39 cellular contexts compared by ENCODE assay signal in the genomic region with DNA sequence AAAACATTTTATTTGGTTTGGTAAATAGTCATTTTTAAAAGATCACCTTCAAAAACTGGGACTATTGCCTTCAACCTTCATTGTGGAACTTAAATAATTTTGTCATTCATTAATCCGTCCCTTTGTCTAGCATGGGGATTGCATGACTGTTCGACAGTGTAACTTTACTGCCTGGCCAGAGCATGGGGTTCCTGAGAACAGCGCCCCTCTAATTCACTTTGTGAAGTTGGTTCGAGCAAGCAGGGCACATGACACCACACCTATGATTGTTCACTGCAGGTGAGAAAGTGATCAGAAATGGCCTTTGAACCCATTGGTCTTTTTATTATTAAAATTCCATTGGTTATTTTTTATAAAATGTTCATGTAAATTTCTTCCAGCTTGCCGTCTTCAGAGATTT. TPM values are rescaled to one million over a fixed set of nuclear protein-coding genes. Genes with fewer than 3 reads are reported as not detected.
"Had no signal": no experiment of that assay in that cellular context is flagged by ENCODE, and none has a peak within 500 bp of the region (broad histone marks: within the 10 kb centered on the region; RNA-seq: fewer than 3 reads in every experiment).

No MANE protein-coding gene starts in this region.

- H3K4me1 Mint-ChIP-seq: activated CD4-positive, alpha-beta memory T cell treated with anti-CD3 and anti-CD28 coated beads, Interleukin-2, amount 10 ng/mL, durations not matched to agents 7 days and 5 days; activated CD4-positive, alpha-beta T cell treated with anti-CD3 and anti-CD28 coated beads for 36 hours; activated CD4-positive, alpha-beta T cell treated with anti-CD3 and anti-CD28 coated beads, Interleukin-2, amount 10 ng/mL, durations not matched to agents 7 days and 5 days; activated CD8-positive, alpha-beta memory T cell treated with anti-CD3 and anti-CD28 coated beads, Interleukin-2, amount 10 ng/mL, durations not matched to agents 7 days and 5 days; activated naive CD8-positive, alpha-beta T cell treated with anti-CD3 and anti-CD28 coated beads for 36 hours; activated T-helper 17 cell treated with anti-CD3 and anti-CD28 coated beads, Interleukin-2, amount 50 U/mL, for 72 hours had no signal

- FAIRE-seq: astrocyte had no signal

- ATAC-seq: activated CD4-positive, alpha-beta T cell treated with anti-CD3 and anti-CD28 coated beads for 36 hours; activated CD4-positive, CD25-positive, alpha-beta regulatory T cell treated with anti-CD3 and anti-CD28 coated beads, Interleukin-2, amount 50 U/mL, for 24 hours; activated CD8-positive, alpha-beta memory T cell treated with anti-CD3 and anti-CD28 coated beads, Interleukin-2, amount 10 ng/mL, durations not matched to agents 7 days and 5 days; activated CD8-positive, alpha-beta T cell treated with anti-CD3 and anti-CD28 coated beads, Interleukin-2, amount 10 ng/mL, durations not matched to agents 7 days and 5 days; activated naive CD4-positive, alpha-beta T cell treated with anti-CD3 and anti-CD28 coated beads, Interleukin-2, amount 50 U/mL, for 72 hours; activated T-helper 17 cell treated with anti-CD3 and anti-CD28 coated beads, Interleukin-2, amount 50 U/mL, for 72 hours; body of pancreas had no signal

- H3K27me3 Mint-ChIP-seq: activated CD4-positive, alpha-beta memory T cell treated with anti-CD3 and anti-CD28 coated beads, Interleukin-2, amount 10 ng/mL, durations not matched to agents 7 days and 5 days; activated CD4-positive, alpha-beta T cell treated with anti-CD3 and anti-CD28 coated beads for 36 hours; activated CD4-positive, alpha-beta T cell treated with anti-CD3 and anti-CD28 coated beads, Interleukin-2, amount 10 ng/mL, durations not matched to agents 7 days and 5 days; activated CD8-positive, alpha-beta memory T cell treated with anti-CD3 and anti-CD28 coated beads, Interleukin-2, amount 10 ng/mL, durations not matched to agents 7 days and 5 days; activated naive CD8-positive, alpha-beta T cell treated with anti-CD3 and anti-CD28 coated beads for 36 hours; activated T-cell treated with anti-CD3 and anti-CD28 coated beads, Interleukin-2, amount 50 U/mL, for 24 hours; activated T-helper 17 cell treated with anti-CD3 and anti-CD28 coated beads, Interleukin-2, amount 50 U/mL, for 72 hours had no signal

- H3K36me3 ChIP-seq: adrenal gland, brain microvascular endothelial cell, breast epithelium had no signal

- H3K4me1 ChIP-seq: adrenal gland, body of pancreas, breast epithelium had no signal

- H3K27me3 ChIP-seq: adrenal gland, body of pancreas, brain microvascular endothelial cell, breast epithelium had no signal

- H3K36me3 Mint-ChIP-seq: activated CD8-positive, alpha-beta memory T cell treated with anti-CD3 and anti-CD28 coated beads, Interleukin-2, amount 10 ng/mL, durations not matched to agents 7 days and 5 days; activated naive CD4-positive, alpha-beta T cell treated with anti-CD3 and anti-CD28 coated beads, Interleukin-2, amount 50 U/mL, for 72 hours; activated naive CD8-positive, alpha-beta T cell treated with anti-CD3 and anti-CD28 coated beads for 36 hours had no signal

- DNase-seq: activated CD4-positive, alpha-beta memory T cell treated with anti-CD3 and anti-CD28 coated beads, Interleukin-2, amount 10 ng/mL, durations not matched to agents 7 days and 5 days; activated CD4-positive, alpha-beta T cell treated with anti-CD3 and anti-CD28 coated beads for 1 hour; activated CD4-positive, alpha-beta T cell treated with anti-CD3 and anti-CD28 coated beads for 36 hours; activated CD4-positive, alpha-beta T cell treated with anti-CD3 and anti-CD28 coated beads for 48 hours; activated CD4-positive, alpha-beta T cell treated with anti-CD3 and anti-CD28 coated beads, Interleukin-2, amount 10 ng/mL, durations not matched to agents 7 days and 5 days; activated CD4-positive, alpha-beta T cell treated with anti-CD3 and anti-CD28 coated beads, Interleukin-2, amount 50 U/mL, for 48 hours; activated CD4-positive, CD25-positive, alpha-beta regulatory T cell; activated CD8-positive, alpha-beta memory T cell treated with anti-CD3 and anti-CD28 coated beads for 24 hours; activated CD8-positive, alpha-beta memory T cell treated with anti-CD3 and anti-CD28 coated beads, Interleukin-2, amount 10 ng/mL, durations not matched to agents 7 days and 5 days; activated CD8-positive, alpha-beta memory T cell treated with anti-CD3 and anti-CD28 coated beads, Interleukin-2, amount 50 U/mL, for 48 hours; activated CD8-positive, alpha-beta T cell treated with anti-CD3 and anti-CD28 coated beads, Interleukin-2, amount 10 ng/mL, durations not matched to agents 7 days and 5 days; activated effector memory CD4-positive, alpha-beta T cell treated with anti-CD3 and anti-CD28 coated beads, Interleukin-2, amount 50 U/mL, for 16 hours; activated gamma-delta T cell treated with Interleukin-2 at 50 U/mL for 16 hours; activated naive CD4-positive, alpha-beta T cell; activated naive CD4-positive, alpha-beta T cell treated with anti-CD3 and anti-CD28 coated beads for 36 hours; activated naive CD4-positive, alpha-beta T cell treated with anti-CD3 and anti-CD28 coated beads, Interleukin-2, amount 50 U/mL, for 16 hours; activated naive CD8-positive, alpha-beta T cell treated with anti-CD3 and anti-CD28 coated beads for 36 hours; activated T-cell treated with anti-CD3 and anti-CD28 coated beads, Interleukin-2, amount 50 U/mL, for 24 hours; activated T-cell treated with anti-CD3 and anti-CD28 coated beads, Interleukin-2, amount 50 U/mL, for 48 hours; adrenal gland; amniotic stem cell; aorta; body of pancreas; brain microvascular endothelial cell; central memory CD4-positive, alpha-beta T cell; T-helper 1 cell; T-helper 2 cell; T-helper 9 cell had no signal

- H3K27ac ChIP-seq: adrenal gland, body of pancreas, brain microvascular endothelial cell, breast epithelium, VCaP had no signal

- H3K4me3 Mint-ChIP-seq: activated CD4-positive, alpha-beta memory T cell treated with anti-CD3 and anti-CD28 coated beads, Interleukin-2, amount 10 ng/mL, durations not matched to agents 7 days and 5 days; activated CD4-positive, alpha-beta T cell treated with anti-CD3 and anti-CD28 coated beads for 36 hours; activated CD4-positive, alpha-beta T cell treated with anti-CD3 and anti-CD28 coated beads, Interleukin-2, amount 10 ng/mL, durations not matched to agents 7 days and 5 days; activated CD8-positive, alpha-beta memory T cell treated with anti-CD3 and anti-CD28 coated beads, Interleukin-2, amount 10 ng/mL, durations not matched to agents 7 days and 5 days; activated CD8-positive, alpha-beta T cell treated with anti-CD3 and anti-CD28 coated beads, Interleukin-2, amount 10 ng/mL, durations not matched to agents 7 days and 5 days; activated naive CD4-positive, alpha-beta T cell treated with anti-CD3 and anti-CD28 coated beads for 36 hours; activated naive CD8-positive, alpha-beta T cell treated with anti-CD3 and anti-CD28 coated beads for 36 hours; activated T-cell treated with anti-CD3 and anti-CD28 coated beads, Interleukin-2, amount 50 U/mL, for 24 hours; activated T-helper 1 cell treated with anti-CD3 and anti-CD28 coated beads, Interleukin-12 subunit alpha, Interleukin-12 subunit beta, Interleukin-2, Interleukin-4 antibody, amounts not matched to agents 30 ng/mL and 10 ng/mL and 1 ng/mL, durations not matched to agents 14 hours and 24 hours and 36 hours; activated T-helper 17 cell treated with anti-CD3 and anti-CD28 coated beads, Interleukin-2, amount 50 U/mL, for 72 hours; T-helper 1 cell treated with Interleukin-12 subunit alpha and Interleukin-12 subunit beta and Interleukin-4 antibody, amounts not matched to agents 30 μg/mL and 1 μg/mL, for 36 hours; T-helper 2 cell treated with Interferon-gamma antibody and Interleukin-4, amounts not matched to agents 5 μg/mL and 100 μg/mL, for 36 hours had no signal

- H3K4me3 ChIP-seq: adrenal gland, body of pancreas, breast epithelium had no signal

- H3K27ac Mint-ChIP-seq: activated CD4-positive, alpha-beta memory T cell treated with anti-CD3 and anti-CD28 coated beads, Interleukin-2, amount 10 ng/mL, durations not matched to agents 7 days and 5 days; activated CD4-positive, alpha-beta T cell treated with anti-CD3 and anti-CD28 coated beads for 36 hours; activated CD4-positive, alpha-beta T cell treated with anti-CD3 and anti-CD28 coated beads, Interleukin-2, amount 10 ng/mL, durations not matched to agents 7 days and 5 days; activated CD8-positive, alpha-beta memory T cell treated with anti-CD3 and anti-CD28 coated beads, Interleukin-2, amount 10 ng/mL, durations not matched to agents 7 days and 5 days; activated CD8-positive, alpha-beta T cell treated with anti-CD3 and anti-CD28 coated beads, Interleukin-2, amount 10 ng/mL, durations not matched to agents 7 days and 5 days; activated naive CD4-positive, alpha-beta T cell treated with anti-CD3 and anti-CD28 coated beads for 36 hours; activated naive CD4-positive, alpha-beta T cell treated with anti-CD3 and anti-CD28 coated beads, Interleukin-2, amount 50 U/mL, for 72 hours; activated naive CD8-positive, alpha-beta T cell treated with anti-CD3 and anti-CD28 coated beads for 36 hours; activated T-cell treated with anti-CD3 and anti-CD28 coated beads, Interleukin-2, amount 50 U/mL, for 24 hours; activated T-helper 1 cell treated with anti-CD3 and anti-CD28 coated beads, Interleukin-12 subunit alpha, Interleukin-12 subunit beta, Interleukin-2, Interleukin-4 antibody, amounts not matched to agents 30 ng/mL and 10 ng/mL and 1 ng/mL, durations not matched to agents 14 hours and 24 hours and 36 hours; activated T-helper 17 cell treated with anti-CD3 and anti-CD28 coated beads, Interleukin-2, amount 50 U/mL, for 72 hours; T-helper 1 cell treated with Interleukin-12 subunit alpha and Interleukin-12 subunit beta and Interleukin-4 antibody, amounts not matched to agents 30 μg/mL and 1 μg/mL, for 36 hours; T-helper 2 cell treated with Interferon-gamma antibody and Interleukin-4, amounts not matched to agents 5 μg/mL and 100 μg/mL, for 36 hours had no signal

- H3K9me3 Mint-ChIP-seq: activated CD4-positive, alpha-beta T cell treated with anti-CD3 and anti-CD28 coated beads, Interleukin-2, amount 10 ng/mL, durations not matched to agents 7 days and 5 days; activated naive CD4-positive, alpha-beta T cell treated with anti-CD3 and anti-CD28 coated beads for 36 hours; activated T-helper 1 cell treated with anti-CD3 and anti-CD28 coated beads, Interleukin-12 subunit alpha, Interleukin-12 subunit beta, Interleukin-2, Interleukin-4 antibody, amounts not matched to agents 30 ng/mL and 10 ng/mL and 1 ng/mL, durations not matched to agents 14 hours and 24 hours and 36 hours; T-helper 1 cell treated with Interleukin-12 subunit alpha and Interleukin-12 subunit beta and Interleukin-4 antibody, amounts not matched to agents 30 μg/mL and 1 μg/mL, for 36 hours; T-helper 2 cell treated with Interferon-gamma antibody and Interleukin-4, amounts not matched to agents 5 μg/mL and 100 μg/mL, for 36 hours had no signal

- H3K9me3 ChIP-seq: adrenal gland, body of pancreas, breast epithelium had no signal

RNA-seq across cellular contexts. Expression of a gene that starts 37.2 kb away (rescaled TPM):
- total RNA-seq: activated CD4-positive, alpha-beta memory T cell treated with anti-CD3 and anti-CD28 coated beads, Interleukin-2, amount 10 ng/mL, durations not matched to agents 7 days and 5 days; activated CD4-positive, alpha-beta T cell treated with anti-CD3 and anti-CD28 coated beads for 36 hours; activated CD4-positive, alpha-beta T cell treated with anti-CD3 and anti-CD28 coated beads, Interleukin-2, amount 10 ng/mL, durations not matched to agents 7 days and 5 days; activated CD8-positive, alpha-beta memory T cell treated with anti-CD3 and anti-CD28 coated beads, Interleukin-2, amount 10 ng/mL, durations not matched to agents 7 days and 5 days; activated CD8-positive, alpha-beta T cell treated with anti-CD3 and anti-CD28 coated beads, Interleukin-2, amount 10 ng/mL, durations not matched to agents 7 days and 5 days; activated naive CD4-positive, alpha-beta T cell treated with anti-CD3 and anti-CD28 coated beads for 36 hours; activated naive CD4-positive, alpha-beta T cell treated with anti-CD3 and anti-CD28 coated beads, Interleukin-2, amount 50 U/mL, for 72 hours; activated naive CD8-positive, alpha-beta T cell treated with anti-CD3 and anti-CD28 coated beads for 36 hours; activated T-helper 1 cell treated with anti-CD3 and anti-CD28 coated beads, Interleukin-12 subunit alpha, Interleukin-12 subunit beta, Interleukin-2, Interleukin-4 antibody, amounts not matched to agents 30 ng/mL and 10 ng/mL and 1 ng/mL, durations not matched to agents 14 hours and 24 hours and 36 hours; activated T-helper 17 cell treated with anti-CD3 and anti-CD28 coated beads, Interleukin-2, amount 50 U/mL, for 72 hours; aorta; astrocyte; body of pancreas; breast epithelium had no signal
- polyA plus RNA-seq: aorta had no signal

RNA-seq across cellular contexts. Expression of a gene that starts 46.5 kb away (rescaled TPM):
- total RNA-seq: activated CD4-positive, alpha-beta memory T cell treated with anti-CD3 and anti-CD28 coated beads, Interleukin-2, amount 10 ng/mL, durations not matched to agents 7 days and 5 days; activated CD4-positive, alpha-beta T cell treated with anti-CD3 and anti-CD28 coated beads for 36 hours; activated CD4-positive, alpha-beta T cell treated with anti-CD3 and anti-CD28 coated beads, Interleukin-2, amount 10 ng/mL, durations not matched to agents 7 days and 5 days; activated CD8-positive, alpha-beta memory T cell treated with anti-CD3 and anti-CD28 coated beads, Interleukin-2, amount 10 ng/mL, durations not matched to agents 7 days and 5 days; activated CD8-positive, alpha-beta T cell treated with anti-CD3 and anti-CD28 coated beads, Interleukin-2, amount 10 ng/mL, durations not matched to agents 7 days and 5 days; activated naive CD4-positive, alpha-beta T cell treated with anti-CD3 and anti-CD28 coated beads for 36 hours; activated naive CD4-positive, alpha-beta T cell treated with anti-CD3 and anti-CD28 coated beads, Interleukin-2, amount 50 U/mL, for 72 hours; activated naive CD8-positive, alpha-beta T cell treated with anti-CD3 and anti-CD28 coated beads for 36 hours; activated T-helper 1 cell treated with anti-CD3 and anti-CD28 coated beads, Interleukin-12 subunit alpha, Interleukin-12 subunit beta, Interleukin-2, Interleukin-4 antibody, amounts not matched to agents 30 ng/mL and 10 ng/mL and 1 ng/mL, durations not matched to agents 14 hours and 24 hours and 36 hours; activated T-helper 17 cell treated with anti-CD3 and anti-CD28 coated beads, Interleukin-2, amount 50 U/mL, for 72 hours; adrenal gland; aorta; astrocyte; body of pancreas; breast epithelium; cardiac septum; cerebellum had no signal
- polyA plus RNA-seq: adrenal gland, aorta had no signal
